1 cellular context compared by ENCODE assay signal in genomic region chr6:38673397-38674165, GRCh38.
A peak's percentile ranks its signal among the peaks of the same experiment; 100 is the strongest.
TF ChIP-seq lines count a peak whose summit lies in the region.

No MANE protein-coding gene starts in this region.

TF ChIP-seq in K562, 482 proteins besides CTCF, POLR2A, EP300 and RAD21 (continued from another document):
- TF ChIP-seq, protein P1, sequence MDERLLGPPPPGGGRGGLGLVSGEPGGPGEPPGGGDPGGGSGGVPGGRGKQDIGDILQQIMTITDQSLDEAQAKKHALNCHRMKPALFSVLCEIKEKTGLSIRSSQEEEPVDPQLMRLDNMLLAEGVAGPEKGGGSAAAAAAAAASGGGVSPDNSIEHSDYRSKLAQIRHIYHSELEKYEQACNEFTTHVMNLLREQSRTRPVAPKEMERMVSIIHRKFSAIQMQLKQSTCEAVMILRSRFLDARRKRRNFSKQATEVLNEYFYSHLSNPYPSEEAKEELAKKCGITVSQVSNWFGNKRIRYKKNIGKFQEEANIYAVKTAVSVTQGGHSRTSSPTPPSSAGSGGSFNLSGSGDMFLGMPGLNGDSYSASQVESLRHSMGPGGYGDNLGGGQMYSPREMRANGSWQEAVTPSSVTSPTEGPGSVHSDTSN (CRISPR knock-in tag; IDR thresholded peaks at IDR 0.05; ENCODE audit: low read depth) = no peak
- TF ChIP-seq, protein P1 (tag; conservative IDR thresholded peaks at IDR 0.05; ENCODE audit: low read depth) = 0 out of 2 replicates have a peak, but pooled peaks have one; percentile 12
- TF ChIP-seq HMBOX1 (IDR thresholded peaks at IDR 0.05) = no peak
- TF ChIP-seq, protein P2, sequence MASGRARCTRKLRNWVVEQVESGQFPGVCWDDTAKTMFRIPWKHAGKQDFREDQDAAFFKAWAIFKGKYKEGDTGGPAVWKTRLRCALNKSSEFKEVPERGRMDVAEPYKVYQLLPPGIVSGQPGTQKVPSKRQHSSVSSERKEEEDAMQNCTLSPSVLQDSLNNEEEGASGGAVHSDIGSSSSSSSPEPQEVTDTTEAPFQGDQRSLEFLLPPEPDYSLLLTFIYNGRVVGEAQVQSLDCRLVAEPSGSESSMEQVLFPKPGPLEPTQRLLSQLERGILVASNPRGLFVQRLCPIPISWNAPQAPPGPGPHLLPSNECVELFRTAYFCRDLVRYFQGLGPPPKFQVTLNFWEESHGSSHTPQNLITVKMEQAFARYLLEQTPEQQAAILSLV (tag; IDR thresholded peaks at IDR 0.05) = no peak
- TF ChIP-seq ZNF274 (IDR thresholded peaks at IDR 0.05; ENCODE audit: borderline replicate concordance, low read depth, low read length) = no peak
- TF ChIP-seq SPI1 (IDR thresholded peaks at IDR 0.05; ENCODE audit: borderline replicate concordance, low read depth, low read length) = peak; percentile 94
- TF ChIP-seq CTBP1 (IDR thresholded peaks at IDR 0.05; ENCODE audit: borderline replicate concordance) = peak; percentile 49; the same call in 1 of the 2 replicates
- no peak for TF ChIP-seq XRCC4 (IDR thresholded peaks at IDR 0.05; ENCODE audit: extremely low read depth, insufficient read depth, insufficient read length)
- TF ChIP-seq TEAD2 (tag; IDR thresholded peaks at IDR 0.05) = no peak
- TF ChIP-seq CC2D1A (IDR thresholded peaks at IDR 0.05) = peak; percentile 31; the same call in 1 of the 2 replicates
